Comparison of ENCODE assay signal across 8 cellular contexts in the genomic region with DNA sequence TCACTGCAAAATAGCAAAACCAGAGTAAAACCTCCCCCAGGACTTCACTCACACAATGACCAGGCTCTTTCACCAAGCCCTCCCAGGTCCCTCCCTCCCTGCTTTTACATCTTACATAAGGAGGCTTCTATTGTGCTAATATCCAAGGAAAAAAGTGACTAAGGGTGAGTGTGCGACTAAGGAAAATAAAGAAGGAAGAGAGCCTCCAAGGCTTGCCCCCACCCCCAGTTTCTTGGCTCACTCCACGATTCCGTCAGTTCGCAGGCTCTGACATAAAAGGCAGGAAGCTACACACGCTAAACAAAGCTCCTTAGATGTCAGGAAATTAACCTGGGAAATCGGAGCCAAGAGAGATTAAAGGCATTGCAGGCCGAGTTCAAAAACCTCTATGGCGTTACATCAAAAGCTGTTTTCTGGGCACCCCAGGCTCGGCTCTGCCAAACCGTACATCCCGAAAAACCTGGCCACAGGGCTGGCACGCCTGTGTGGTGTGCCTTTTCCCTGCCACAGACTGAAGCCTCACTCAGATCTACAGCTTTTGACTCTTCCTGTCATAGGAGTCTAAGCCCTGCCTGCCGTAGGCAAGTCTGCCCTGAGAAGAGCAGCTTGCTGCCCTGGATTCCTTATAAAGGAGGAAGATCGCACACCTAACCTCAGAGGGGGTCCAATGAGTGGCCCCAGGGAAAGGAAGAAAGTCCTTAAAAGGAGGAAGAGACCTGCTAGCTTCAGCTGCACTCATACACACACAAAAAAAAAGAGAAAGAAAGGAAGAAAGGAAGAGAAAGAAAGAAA.
A peak's percentile ranks its signal among the peaks of the same experiment; 100 is the strongest.
DNase-seq lines count a peak whose midpoint lies in the region; ATAC-seq and TF ChIP-seq lines count a peak whose summit lies in the region.

No MANE protein-coding gene starts in this region.

- peaks cover under 1% of the 10 kb centered on the region for H3K9me3 Mint-ChIP-seq in activated naive CD8-positive, alpha-beta T cell (ENCODE audit: low read depth)
- H3K9me3 Mint-ChIP-seq in activated naive CD8-positive, alpha-beta T cell treated with anti-CD3 and anti-CD28 coated beads for 36 hours = no peaks in the 10 kb centered on the region

- H3K36me3 ChIP-seq in WERI-Rb-1 = no peaks in the 10 kb centered on the region

- TF ChIP-seq CTCF in WERI-Rb-1 (IDR thresholded peaks at IDR 0.05; ENCODE audit: low read depth, low read length) = no peak

- ATAC-seq in right cardiac atrium = peak; percentile 71 to 88
- ATAC-seq in GM21423 (IDR thresholded peaks at IDR 0.05; ENCODE audit: unreplicated experiment) = no peak
- ATAC-seq in HG02981 (IDR thresholded peaks at IDR 0.05; ENCODE audit: unreplicated experiment) = no peak

- H3K27ac ChIP-seq in WERI-Rb-1 (peak overlapping the region; percentile 42), right cardiac atrium (ENCODE audit: low read length) (peak overlapping the region; percentile 68)

- peak overlapping the region; percentile 34 for H3K4me3 ChIP-seq in WERI-Rb-1 (ENCODE audit: low read depth, low read length)
- no peak overlapping the region for H3K4me3 ChIP-seq in right cardiac atrium (ENCODE audit: low read length)

- intact Hi-C loops in right cardiac atrium (cut with DNase I) = loop anchor here in 1 of 4 donors (10.0 kb wide), 3 partner anchors 68 to 252 kb away; a partner anchor contains a TSS

- H3K27me3 Mint-ChIP-seq in activated naive CD8-positive, alpha-beta T cell = no peaks in the 10 kb centered on the region
- no peaks in the 10 kb centered on the region for H3K27me3 Mint-ChIP-seq in activated naive CD8-positive, alpha-beta T cell treated with anti-CD3 and anti-CD28 coated beads for 36 hours

- peak overlapping the region; percentile 36 for H3K27ac Mint-ChIP-seq in activated naive CD8-positive, alpha-beta T cell
- no peak overlapping the region for H3K27ac Mint-ChIP-seq in activated naive CD8-positive, alpha-beta T cell treated with anti-CD3 and anti-CD28 coated beads for 36 hours

- H3K4me3 Mint-ChIP-seq in activated naive CD8-positive, alpha-beta T cell = peak overlapping the region; percentile 51
- H3K4me3 Mint-ChIP-seq in activated naive CD8-positive, alpha-beta T cell treated with anti-CD3 and anti-CD28 coated beads for 36 hours = no peak overlapping the region

- H3K27me3 ChIP-seq in WERI-Rb-1 (ENCODE audit: insufficient read depth, low read depth, severe bottlenecking) (no peaks in the 10 kb centered on the region), right cardiac atrium (ENCODE audit: control insufficient read depth, insufficient read depth) (no peaks in the 10 kb centered on the region)

- H3K4me1 Mint-ChIP-seq in activated naive CD8-positive, alpha-beta T cell (ENCODE audit: low read depth) = peaks cover 42% of the 10 kb centered on the region
- peaks cover 27% of the 10 kb centered on the region for H3K4me1 Mint-ChIP-seq in activated naive CD8-positive, alpha-beta T cell treated with anti-CD3 and anti-CD28 coated beads for 36 hours

- no peaks in the 10 kb centered on the region for H3K9me3 ChIP-seq in WERI-Rb-1 (ENCODE audit: severe bottlenecking)
- no peaks in the 10 kb centered on the region for H3K9me3 ChIP-seq in right cardiac atrium (ENCODE audit: control insufficient read depth, low read length)

- H3K4me1 ChIP-seq in right cardiac atrium (ENCODE audit: control insufficient read depth, insufficient read depth, low read length) = peaks cover 12% of the 10 kb centered on the region

- DNase-seq in activated naive CD8-positive, alpha-beta T cell treated with anti-CD3 and anti-CD28 coated beads for 36 hours = no peak
- DNase-seq in WERI-Rb-1 = peak; percentile 25
- peak; percentile 77 to 81 (median 78) for DNase-seq in right cardiac atrium
- DNase-seq in renal cortical epithelial cell (ENCODE audit: low read depth) = peak; percentile 98
- no peak for DNase-seq in NOMO-1 treated with DMSO at 0.1 percent for 48 hours (lab: John Stamatoyannopoulos, UW; ENCODE audit: unreplicated experiment)

- peaks cover under 1% of the 10 kb centered on the region for H3K36me3 Mint-ChIP-seq in activated naive CD8-positive, alpha-beta T cell
- peaks cover 3% of the 10 kb centered on the region for H3K36me3 Mint-ChIP-seq in activated naive CD8-positive, alpha-beta T cell treated with anti-CD3 and anti-CD28 coated beads for 36 hours

- 48% methylated on average over 14 of the region's 14 CpGs for WGBS in right cardiac atrium

Comparison
In these comparisons a context has a peak if more than half of its experiments do, and no peak if none do; other contexts are left out.
1. DNase-seq: peak in WERI-Rb-1 (single experiment), right cardiac atrium (3 of 3) and renal cortical epithelial cell (single experiment); none in activated naive CD8-positive, alpha-beta T cell treated with anti-CD3 and anti-CD28 coated beads for 36 hours (single experiment) and NOMO-1 treated with DMSO at 0.1 percent for 48 hours (single experiment).
2. ATAC-seq: peak in right cardiac atrium (2 of 2); none in GM21423 (single experiment) and HG02981 (single experiment).